In the genomic region with DNA sequence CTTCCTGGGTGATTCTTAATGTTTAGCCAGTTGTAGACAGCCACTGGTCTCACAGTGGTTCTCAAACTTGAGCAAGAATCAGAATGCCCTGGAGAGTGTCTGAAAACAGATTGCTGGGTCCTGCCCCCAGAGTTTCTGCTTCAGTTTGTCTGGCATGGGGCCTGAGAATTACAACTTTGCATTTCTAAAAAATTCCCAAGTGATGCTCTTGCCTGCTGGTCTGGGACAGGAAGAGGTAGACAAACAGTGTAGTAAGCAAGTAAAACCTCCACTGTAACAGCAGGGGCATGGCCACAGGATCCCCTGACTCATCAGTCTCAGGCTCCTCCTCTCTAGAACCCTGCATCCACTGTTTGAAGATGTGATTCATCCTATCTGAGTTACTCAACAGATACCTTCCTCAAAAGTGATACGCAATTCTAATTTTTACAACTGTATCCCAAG, we compare ENCODE assay signal across 14 cellular contexts. TPM values are rescaled to one million over a fixed set of nuclear protein-coding genes. Genes with fewer than 3 reads are reported as not detected.
DNase-seq lines count a peak whose midpoint lies in the region; ATAC-seq and TF ChIP-seq lines count a peak whose summit lies in the region.
"Had no signal": no experiment of that assay in that cellular context is flagged by ENCODE, and none has a peak within 500 bp of the region (broad histone marks: within the 10 kb centered on the region; RNA-seq: fewer than 3 reads in every experiment).

No MANE protein-coding gene starts in this region.

- H3K9ac ChIP-seq in fibroblast of lung (ENCODE audit: insufficient read depth, low read length), result no peak overlapping the region

- no peak overlapping the region for H3K27ac Mint-ChIP-seq in activated naive CD4-positive, alpha-beta T cell treated with anti-CD3 and anti-CD28 coated beads, Interleukin-2, amount 50 U/mL, for 72 hours

- H3K36me3 ChIP-seq in Panc1 (ENCODE audit: control insufficient read depth, insufficient read depth, low read length), result no peaks in the 10 kb centered on the region
- peaks cover 11% of the 10 kb centered on the region for H3K36me3 ChIP-seq in fibroblast of lung (ENCODE audit: control insufficient read depth, insufficient read depth, low read length)
- H3K36me3 ChIP-seq in stomach, result peaks cover 0 to 86% (median 64%) of the 10 kb centered on the region in 4 donors

- H3K36me3 Mint-ChIP-seq in activated naive CD4-positive, alpha-beta T cell treated with anti-CD3 and anti-CD28 coated beads, Interleukin-2, amount 50 U/mL, for 72 hours, result peaks cover 0 to 5% of the 10 kb centered on the region in 2 donors

- H3K27ac ChIP-seq in Panc1 (ENCODE audit: low read length) (no peak overlapping the region), fibroblast of lung (ENCODE audit: insufficient read depth, low read length) (peak overlapping the region; percentile 11), stomach (no peak overlapping the region)

- no peak overlapping the region for H3K4me2 ChIP-seq in fibroblast of lung (ENCODE audit: extremely low read depth, insufficient read depth, low read length)

- TF ChIP-seq POLR2A in stomach (IDR thresholded peaks at IDR 0.05), result no peak

- H3K9me3 ChIP-seq in Panc1 (ENCODE audit: control insufficient read depth, insufficient read depth, low read depth, low read length) (no peaks in the 10 kb centered on the region), fibroblast of lung (ENCODE audit: control insufficient read depth, insufficient read depth, low read depth, low read length) (no peaks in the 10 kb centered on the region), stomach (no peaks in the 10 kb centered on the region)

- ATAC-seq in activated naive CD4-positive, alpha-beta T cell treated with anti-CD3 and anti-CD28 coated beads, Interleukin-2, amount 50 U/mL, for 72 hours, result peak; percentile 65 to 81
- ATAC-seq in Panc1 (peak; percentile 43; the same call in 1 of the 2 replicates), GM19328 (IDR thresholded peaks at IDR 0.05; ENCODE audit: unreplicated experiment) (no peak)

- no peak overlapping the region for H3K4me3 ChIP-seq in Panc1 (ENCODE audit: low read depth in 2 of 2, low read length in 2 of 2)
- H3K4me3 ChIP-seq in fibroblast of lung (replicated peaks in 1 of 4; ENCODE audit: control extremely low read depth in 1 of 4, insufficient read depth in 1 of 4, low read depth in 3 of 4, low read length in 4 of 4), result no peak overlapping the region
- H3K4me3 ChIP-seq in stomach, result no peak overlapping the region

- WGBS in stomach, 5 donors, result 0 to 88% (median 0%) methylated on average over 1 of the region's 1 CpG

- BruUV-seq in Panc1 (replicated peaks; lab: Mats Ljungman, UMichigan), result no TSS peak

- peaks cover 0 to 4% of the 10 kb centered on the region in 2 donors for H3K9me3 Mint-ChIP-seq in activated naive CD4-positive, alpha-beta T cell treated with anti-CD3 and anti-CD28 coated beads, Interleukin-2, amount 50 U/mL, for 72 hours

- H3K4me1 ChIP-seq in Panc1 (ENCODE audit: control insufficient read depth, insufficient read depth, low read length) (peaks cover 12% of the 10 kb centered on the region), fibroblast of lung (ENCODE audit: control insufficient read depth, extremely low read depth, insufficient read depth, low read length) (peaks cover 36% of the 10 kb centered on the region), stomach (peaks cover 0 to 29% (median 16%) of the 10 kb centered on the region in 4 donors)

- in situ Hi-C loops in Panc1 (cut with HindIII; ENCODE audit: low pct_unique_long_range_greater_than_20kb, low sequenced_read_pairs), result no loop called here

- CTCF ChIA-PET in Panc1 (lab: Charles Lee), result no interaction called here

- H3K79me2 ChIP-seq in fibroblast of lung (ENCODE audit: control insufficient read depth, insufficient read depth, low read length), result no peaks in the 10 kb centered on the region

- intact Hi-C loops in Panc1 (cut with micrococcal nuclease; ENCODE audit: unreplicated experiment) (no loop called here), stomach (cut with DNase I; ENCODE audit: low total_unique reads) (no loop called here)

- H4K20me1 ChIP-seq in fibroblast of lung (ENCODE audit: control insufficient read depth, extremely low read depth, insufficient read depth, low read length), result no peaks in the 10 kb centered on the region

- no peak for DNase-seq in activated naive CD4-positive, alpha-beta T cell treated with anti-CD3 and anti-CD28 coated beads, Interleukin-2, amount 50 U/mL, for 72 hours (ENCODE audit: low spot score in 2 of 2)
- no peak for DNase-seq in activated naive CD4-positive, alpha-beta T cell treated with anti-CD3 and anti-CD28 coated beads, Interleukin-2, amount 50 U/mL, for 16 hours
- DNase-seq in Panc1 (ENCODE audit: low read depth, low spot score), result no peak
- peak; percentile 85 to 97 for DNase-seq in fibroblast of lung (ENCODE audit: low read depth in 2 of 2)
- DNase-seq in stromal cell of bone marrow (ENCODE audit: low read depth), result peak; percentile 81
- DNase-seq in stomach, result no peak
- no peak for DNase-seq in medulla oblongata (ENCODE audit: extremely low spot score)
- DNase-seq: amygdala; COR-L47; NCI-H1930; stimulated activated naive CD4-positive, alpha-beta T cell; T-helper 9 cell had no signal

- no peak for TF ChIP-seq CTCF in Panc1 (IDR thresholded peaks at IDR 0.05)
- no peak for TF ChIP-seq CTCF in fibroblast of lung (conservative IDR thresholded peaks at IDR 0.05 in 1 of 2, IDR thresholded peaks at IDR 0.05 in 1 of 2; ENCODE audit: low read depth in 1 of 2, low read length in 2 of 2)
- no peak for TF ChIP-seq CTCF in stomach (IDR thresholded peaks at IDR 0.05)

- TF ChIP-seq EP300 in stomach (IDR thresholded peaks at IDR 0.05), result no peak

- H2AFZ ChIP-seq in fibroblast of lung (ENCODE audit: low read length), result no peak overlapping the region

- POLR2A ChIA-PET in Panc1 (lab: Charles Lee), result no interaction called here

- no peaks in the 10 kb centered on the region for H3K27me3 ChIP-seq in Panc1 (ENCODE audit: control insufficient read depth, insufficient read depth, low read length)
- no peaks in the 10 kb centered on the region for H3K27me3 ChIP-seq in fibroblast of lung (ENCODE audit: control insufficient read depth, insufficient read depth, low read length)
- H3K27me3 ChIP-seq in stomach, result no peaks in the 10 kb centered on the region

RNA-seq across cellular contexts. Expression of a gene that starts 36.5 kb away (rescaled TPM):
- total RNA-seq in activated naive CD4-positive, alpha-beta T cell treated with anti-CD3 and anti-CD28 coated beads, Interleukin-2, amount 50 U/mL, for 72 hours, result not detected
- total RNA-seq in Panc1 (2021; ENCODE audit: unreplicated experiment) (11.1 TPM), fibroblast of lung (16.9 and 22.6 TPM in 2 replicates), stomach (10 to 100 TPM in 3 of 5 donors, 1 to 10 TPM in 1, under 1 TPM in 1; 0.29 to 41.9 (median 16.1) TPM)
- polyA plus RNA-seq in Panc1 (2012; ENCODE audit: insufficient read length), result 5.3 TPM
- polyA plus RNA-seq in fibroblast of lung (5.2 and 8.9 TPM in 2 replicates), stomach (1 to 10 TPM in 2 of 3 donors, under 1 TPM in 1; 0.61 to 3.1 (median 2.7) TPM)
- polyA plus RNA-seq in fibroblast of lung (2012), result 5.3 and 8.2 TPM in 2 replicates
- polyA minus RNA-seq in fibroblast of lung (ENCODE audit: low replicate concordance), result 11.9 and 28.9 TPM in 2 replicates

RNA-seq across cellular contexts. Expression of a gene that starts 53.3 kb away (rescaled TPM):
- not detected for total RNA-seq in activated naive CD4-positive, alpha-beta T cell treated with anti-CD3 and anti-CD28 coated beads, Interleukin-2, amount 50 U/mL, for 72 hours
- not detected for total RNA-seq in Panc1 (2021; ENCODE audit: unreplicated experiment)
- 0.17 TPM for polyA plus RNA-seq in Panc1 (2012; ENCODE audit: insufficient read length)
- total RNA-seq in fibroblast of lung, result not detected in 2 replicates
- polyA plus RNA-seq in fibroblast of lung, result not detected in 2 replicates
- polyA plus RNA-seq in fibroblast of lung (2012), result not detected in 2 replicates
- not detected in 2 replicates for polyA minus RNA-seq in fibroblast of lung (ENCODE audit: low replicate concordance)
- total RNA-seq in stomach, result 10 to 100 TPM in 3 of 5 donors, 1 to 10 TPM in 1, not detected in 1; 5.4 to 19.8 (median 15.7) TPM
- 1 to 10 TPM in 1 of 3 donors, under 1 TPM in 2; 0.62 to 7.2 (median 0.76) TPM for polyA plus RNA-seq in stomach
- total RNA-seq: pulmonary artery endothelial cell had no signal

Comparison
In these comparisons a context has a peak if more than half of its experiments do, and no peak if none do; other contexts are left out.
1. DNase-seq: peak in fibroblast of lung (2 of 2) and stromal cell of bone marrow (single experiment); none in activated naive CD4-positive, alpha-beta T cell treated with anti-CD3 and anti-CD28 coated beads, Interleukin-2, amount 50 U/mL, for 72 hours (0 of 2), activated naive CD4-positive, alpha-beta T cell treated with anti-CD3 and anti-CD28 coated beads, Interleukin-2, amount 50 U/mL, for 16 hours (single experiment), Panc1 (single experiment), stomach (single experiment) and medulla oblongata (single experiment).